In genomic region chr5:2120361-2120760, GRCh38 we compare ENCODE assay signal across 34 cellular contexts.
"Had no signal": no experiment of that assay in that cellular context is flagged by ENCODE, and none has a peak within 500 bp of the region (broad histone marks: within the 10 kb centered on the region; RNA-seq: fewer than 3 reads in every experiment).

No MANE protein-coding gene starts in this region.

- H3K36me3 ChIP-seq: adrenal gland, cardiac muscle cell had no signal

- H3K27me3 ChIP-seq: adrenal gland, cardiac muscle cell had no signal

- FAIRE-seq: astrocyte, bronchial epithelial cell, colon, TTC549 had no signal

- DNase-seq: activated CD4-positive, alpha-beta memory T cell treated with anti-CD3 and anti-CD28 coated beads, Interleukin-2, amount 10 ng/mL, durations not matched to agents 7 days and 5 days; activated CD4-positive, alpha-beta T cell treated with anti-CD3 and anti-CD28 coated beads for 1 hour; activated CD4-positive, alpha-beta T cell treated with anti-CD3 and anti-CD28 coated beads for 36 hours; activated CD4-positive, alpha-beta T cell treated with anti-CD3 and anti-CD28 coated beads for 48 hours; activated CD4-positive, alpha-beta T cell treated with anti-CD3 and anti-CD28 coated beads, Interleukin-2, amount 10 ng/mL, durations not matched to agents 7 days and 5 days; activated CD4-positive, alpha-beta T cell treated with anti-CD3 and anti-CD28 coated beads, Interleukin-2, amount 50 U/mL, for 48 hours; activated CD4-positive, CD25-positive, alpha-beta regulatory T cell; activated CD8-positive, alpha-beta memory T cell treated with anti-CD3 and anti-CD28 coated beads for 24 hours; activated CD8-positive, alpha-beta memory T cell treated with anti-CD3 and anti-CD28 coated beads, Interleukin-2, amount 10 ng/mL, durations not matched to agents 7 days and 5 days; activated CD8-positive, alpha-beta memory T cell treated with anti-CD3 and anti-CD28 coated beads, Interleukin-2, amount 50 U/mL, for 48 hours; activated CD8-positive, alpha-beta T cell treated with anti-CD3 and anti-CD28 coated beads, Interleukin-2, amount 10 ng/mL, durations not matched to agents 7 days and 5 days; activated effector memory CD4-positive, alpha-beta T cell treated with Interleukin-2 at 50 U/mL for 16 hours; activated gamma-delta T cell treated with Interleukin-2 at 50 U/mL for 16 hours; activated naive CD4-positive, alpha-beta T cell; activated naive CD4-positive, alpha-beta T cell treated with anti-CD3 and anti-CD28 coated beads for 36 hours; activated naive CD4-positive, alpha-beta T cell treated with anti-CD3 and anti-CD28 coated beads, Interleukin-2, amount 50 U/mL, for 16 hours; activated naive CD8-positive, alpha-beta T cell treated with anti-CD3 and anti-CD28 coated beads for 36 hours; activated T-cell treated with anti-CD3 and anti-CD28 coated beads, Interleukin-2, amount 50 U/mL, for 24 hours; activated T-cell treated with anti-CD3 and anti-CD28 coated beads, Interleukin-2, amount 50 U/mL, for 48 hours; adrenal gland; amniotic stem cell; aorta; central memory CD4-positive, alpha-beta T cell; T-helper 1 cell; T-helper 2 cell; T-helper 9 cell had no signal

- H3K27ac ChIP-seq: adrenal gland, cardiac muscle cell, VCaP had no signal

- H3K9me3 ChIP-seq: adrenal gland had no signal

- H3K4me1 ChIP-seq: adrenal gland had no signal

- H3K4me3 ChIP-seq: adrenal gland, cardiac muscle cell had no signal

- ATAC-seq: activated CD4-positive, alpha-beta T cell treated with anti-CD3 and anti-CD28 coated beads for 36 hours; activated CD4-positive, CD25-positive, alpha-beta regulatory T cell treated with anti-CD3 and anti-CD28 coated beads, Interleukin-2, amount 50 U/mL, for 24 hours; activated CD8-positive, alpha-beta memory T cell treated with anti-CD3 and anti-CD28 coated beads, Interleukin-2, amount 10 ng/mL, durations not matched to agents 7 days and 5 days; activated CD8-positive, alpha-beta T cell treated with anti-CD3 and anti-CD28 coated beads, Interleukin-2, amount 10 ng/mL, durations not matched to agents 7 days and 5 days; activated naive CD4-positive, alpha-beta T cell treated with anti-CD3 and anti-CD28 coated beads, Interleukin-2, amount 50 U/mL, for 72 hours had no signal
